Comparison of ENCODE assay signal across 16 cellular contexts in genomic region chr9:35716236-35716635, GRCh38. TPM values are rescaled to one million over a fixed set of nuclear protein-coding genes. Genes with fewer than 3 reads are reported as not detected.
DNase-seq lines count a peak whose midpoint lies in the region; ATAC-seq, FAIRE-seq and TF ChIP-seq lines count a peak whose summit lies in the region.
"Had no signal": no experiment of that assay in that cellular context is flagged by ENCODE, and none has a peak within 500 bp of the region (broad histone marks: within the 10 kb centered on the region; RNA-seq: fewer than 3 reads in every experiment).

No MANE protein-coding gene starts in this region.

- H3K4me1 ChIP-seq in CD4-positive, alpha-beta memory T cell (ENCODE audit: insufficient read depth, low read length) = no peaks in the 10 kb centered on the region
- H3K4me1 ChIP-seq in Loucy (ENCODE audit: insufficient read depth, low read length, poor library complexity, severe bottlenecking) = no peaks in the 10 kb centered on the region
- H3K4me1 ChIP-seq in pancreas = no peaks in the 10 kb centered on the region

- CTCF ChIA-PET in CD4-positive, alpha-beta memory T cell (lab: Charles Lee; ENCODE audit: partially characterized antibody) = interaction anchor here (0.7 to 8.4 kb wide), 6 partner anchors 12 to 166 kb away, joined by 3 to 76 read pairs (median 5); partner anchors contain the start of genes CCDC107 and RMRP

- intact Hi-C loops in CD4-positive, alpha-beta memory T cell (cut with micrococcal nuclease) = no loop called here
- intact Hi-C loops in pancreas (cut with DNase I) = no loop called here

- H3F3A ChIP-seq in Loucy (ENCODE audit: low read depth) = no peaks in the 10 kb centered on the region

- H3K36me3 ChIP-seq in CD4-positive, alpha-beta memory T cell (ENCODE audit: insufficient read depth, low read length) = peaks cover 94% of the 10 kb centered on the region
- H3K36me3 ChIP-seq in Loucy (ENCODE audit: insufficient read depth, low read length) = peaks cover 96% of the 10 kb centered on the region; the same call in 1 of the 2 replicates
- peaks cover 17 to 99% (median 78%) of the 10 kb centered on the region in 3 donors for H3K36me3 ChIP-seq in pancreas

- H3K36me3 Mint-ChIP-seq in CD4-positive, alpha-beta memory T cell = peaks cover 75 to 93% of the 10 kb centered on the region in 2 donors
- H3K36me3 Mint-ChIP-seq in progenitor cell of endocrine pancreas (ENCODE audit: insufficient read depth) = peaks cover 21% of the 10 kb centered on the region

- WGBS in pancreas, 2 donors = 88 to 90% methylated on average over 4 of the region's 4 CpGs

- H3K4me3 Mint-ChIP-seq in CD4-positive, alpha-beta memory T cell = no peak overlapping the region
- H3K4me3 Mint-ChIP-seq in progenitor cell of endocrine pancreas (ENCODE audit: low read depth) = no peak overlapping the region

- no peak overlapping the region for H3K9ac ChIP-seq in Loucy (ENCODE audit: low read depth, low read length, poor library complexity, severe bottlenecking)

- no peak for DNase-seq in CD4-positive, alpha-beta memory T cell
- no peak for DNase-seq in coronary artery (ENCODE audit: low spot score)
- no peak for DNase-seq in pancreas
- DNase-seq in NCI-H187 (lab: John Stamatoyannopoulos, UW) = no peak
- no peak for DNase-seq in progenitor cell of endocrine pancreas (ENCODE audit: low spot score, unreplicated experiment)
- DNase-seq in NCI-H2107 treated with DMSO at 0.1 percent for 48 hours (lab: John Stamatoyannopoulos, UW; ENCODE audit: unreplicated experiment) = no peak
- DNase-seq: COR-L47; mesendoderm; NCI-H1048; NCI-H526 treated with DMSO at 0.1 percent for 48 hours; stimulated activated CD4-positive, alpha-beta T cell treated with anti-CD3 and anti-CD28 coated beads, Interleukin-4, amount 100 ng/mL, for 1 hour; stomach had no signal

- FAIRE-seq in pancreas (lab: Jason Lieb, UNC) = no peak
- FAIRE-seq: TTC549 had no signal

- no peak overlapping the region for H3K4me2 ChIP-seq in Loucy (ENCODE audit: low read depth, low read length, poor library complexity, severe bottlenecking)

- POLR2A ChIA-PET in CD4-positive, alpha-beta memory T cell (lab: Charles Lee; ENCODE audit: partially characterized antibody) = interaction anchor here (0.8 to 1.3 kb wide), 2 partner anchors 12 to 32 kb away, joined by 3 to 6 read pairs; no protein-coding TSS in a partner anchor

- no peaks in the 10 kb centered on the region for H4K20me1 ChIP-seq in Loucy (ENCODE audit: insufficient read depth, low read length, poor library complexity, severe bottlenecking)

- peak overlapping the region in 5 of 7 donors; percentile 15 to 94 (median 52) for H3K27ac Mint-ChIP-seq in CD4-positive, alpha-beta memory T cell
- H3K27ac Mint-ChIP-seq in progenitor cell of endocrine pancreas = no peak overlapping the region

- no peaks in the 10 kb centered on the region for H3K9me2 ChIP-seq in Loucy (replicated peaks; ENCODE audit: low read depth, low read length)

- no peaks in the 10 kb centered on the region for H3K9me3 ChIP-seq in CD4-positive, alpha-beta memory T cell (ENCODE audit: control insufficient read depth in 1 of 2, low read length in 2 of 2)
- H3K9me3 ChIP-seq in Loucy (ENCODE audit: insufficient read depth, low read depth, low read length) = no peaks in the 10 kb centered on the region
- no peaks in the 10 kb centered on the region for H3K9me3 ChIP-seq in pancreas
- H3K9me3 ChIP-seq: stomach had no signal

- no peaks in the 10 kb centered on the region for H3K27me3 ChIP-seq in CD4-positive, alpha-beta memory T cell (ENCODE audit: insufficient read depth, low read length)
- H3K27me3 ChIP-seq in Loucy (ENCODE audit: insufficient read depth, low read length, poor library complexity, severe bottlenecking) (no peaks in the 10 kb centered on the region), pancreas (no peaks in the 10 kb centered on the region)
- H3K27me3 ChIP-seq: stomach had no signal

- no peaks in the 10 kb centered on the region for H3K4me1 Mint-ChIP-seq in CD4-positive, alpha-beta memory T cell
- no peaks in the 10 kb centered on the region for H3K4me1 Mint-ChIP-seq in progenitor cell of endocrine pancreas (ENCODE audit: low read depth)

- peak; percentile 18; the same call in 1 of the 2 replicates for TF ChIP-seq CTCF in Loucy (conservative IDR thresholded peaks at IDR 0.05; ENCODE audit: low read length)
- no peak for TF ChIP-seq CTCF in coronary artery (IDR thresholded peaks at IDR 0.05)
- TF ChIP-seq CTCF in pancreas (IDR thresholded peaks at IDR 0.05) = no peak
- TF ChIP-seq CTCF in progenitor cell of endocrine pancreas (IDR thresholded peaks at IDR 0.05; ENCODE audit: unreplicated experiment) = no peak

- no peaks in the 10 kb centered on the region for H3K79me2 ChIP-seq in Loucy (ENCODE audit: insufficient read depth, low read length)

- no peak overlapping the region for H2AFZ ChIP-seq in Loucy (ENCODE audit: low read length)

- ATAC-seq in pancreas = peak in 3 of 4 donors; percentile 18 to 49 (median 48)
- no peak for ATAC-seq in GM19324 (IDR thresholded peaks at IDR 0.05; ENCODE audit: low FRiP score, unreplicated experiment)

- H3K27ac ChIP-seq in CD4-positive, alpha-beta memory T cell (ENCODE audit: low read depth, low read length) = no peak overlapping the region
- H3K27ac ChIP-seq in coronary artery (peak overlapping the region; percentile 43 to 63), pancreas (no peak overlapping the region)
- H3K27ac ChIP-seq: HL-60 had no signal

- no peak overlapping the region for H3K4me3 ChIP-seq in CD4-positive, alpha-beta memory T cell (ENCODE audit: low read length in 2 of 2)
- H3K4me3 ChIP-seq in Loucy (ENCODE audit: low read length, poor library complexity, severe bottlenecking) (no peak overlapping the region), coronary artery (no peak overlapping the region), pancreas (no peak overlapping the region)
- H3K4me3 ChIP-seq: stomach had no signal

- no peaks in the 10 kb centered on the region for H3K9me3 Mint-ChIP-seq in CD4-positive, alpha-beta memory T cell
- H3K9me3 Mint-ChIP-seq in progenitor cell of endocrine pancreas (ENCODE audit: low read depth) = no peaks in the 10 kb centered on the region

- H3K27me3 Mint-ChIP-seq in CD4-positive, alpha-beta memory T cell = no peaks in the 10 kb centered on the region
- no peaks in the 10 kb centered on the region for H3K27me3 Mint-ChIP-seq in progenitor cell of endocrine pancreas

RNA-seq across cellular contexts. Expression of gene TLN1, which starts 15.8 kb away (rescaled TPM):
- 100 to 1,000 TPM; 294 to 316 TPM for total RNA-seq in CD4-positive, alpha-beta memory T cell
- polyA plus RNA-seq in CD4-positive, alpha-beta memory T cell = 100 to 1,000 TPM in 1 of 2 donors, 10 to 100 TPM in 1; 13.7 to 137 TPM
- total RNA-seq in pancreas (100 to 1,000 TPM in 2 of 6 donors, 10 to 100 TPM in 4; 72.0 to 141 (median 86.6) TPM), progenitor cell of endocrine pancreas (136 and 141 TPM in 2 replicates)
- 10 to 100 TPM; 64.5 to 72.7 TPM for polyA plus RNA-seq in pancreas

RNA-seq across cellular contexts. Expression of gene CREB3, which starts 16.2 kb away (rescaled TPM):
- 10 to 100 TPM; 24.8 to 25.6 TPM for total RNA-seq in CD4-positive, alpha-beta memory T cell
- polyA plus RNA-seq in CD4-positive, alpha-beta memory T cell = 10 to 100 TPM; 45.0 to 59.7 TPM
- total RNA-seq in pancreas = 10 to 100 TPM; 15.7 to 24.3 (median 18.8) TPM
- 10 to 100 TPM; 23.9 to 29.6 TPM for polyA plus RNA-seq in pancreas
- total RNA-seq in progenitor cell of endocrine pancreas = 31.5 and 33.2 TPM in 2 replicates

RNA-seq across cellular contexts. Expression of gene TPM2, which starts 26.5 kb away (rescaled TPM):
- total RNA-seq in CD4-positive, alpha-beta memory T cell = 10 to 100 TPM; 72.6 to 79.6 TPM
- under 1 TPM in 1 of 2 donors, not detected in 1; 0.79 TPM for polyA plus RNA-seq in CD4-positive, alpha-beta memory T cell
- total RNA-seq in pancreas = 10 to 100 TPM; 11.3 to 52.8 (median 22.6) TPM
- 100 to 1,000 TPM; 204 to 227 TPM for polyA plus RNA-seq in pancreas
- total RNA-seq in progenitor cell of endocrine pancreas = 24.3 and 32.4 TPM in 2 replicates

RNA-seq across cellular contexts. Expression of gene GBA2, which starts 32.8 kb away (rescaled TPM):
- 10 to 100 TPM; 61.1 to 66.3 TPM for total RNA-seq in CD4-positive, alpha-beta memory T cell
- 10 to 100 TPM; 16.3 to 27.1 TPM for polyA plus RNA-seq in CD4-positive, alpha-beta memory T cell
- total RNA-seq in pancreas (10 to 100 TPM; 22.0 to 40.6 (median 32.2) TPM), progenitor cell of endocrine pancreas (130 and 138 TPM in 2 replicates)
- 10 to 100 TPM; 69.5 to 91.3 TPM for polyA plus RNA-seq in pancreas

RNA-seq across cellular contexts. Expression of gene RGP1, which starts 32.9 kb away (rescaled TPM):
- 10 to 100 TPM; 31.8 to 33.8 TPM for total RNA-seq in CD4-positive, alpha-beta memory T cell
- polyA plus RNA-seq in CD4-positive, alpha-beta memory T cell = 1 to 10 TPM; 6.1 to 9.9 TPM
- 10 to 100 TPM; 12.7 to 18.3 (median 15.0) TPM for total RNA-seq in pancreas
- polyA plus RNA-seq in pancreas = 1 to 10 TPM; 6.8 to 9.3 TPM
- total RNA-seq in progenitor cell of endocrine pancreas = 37.8 and 40.0 TPM in 2 replicates

Comparison
In these comparisons a context has a peak if more than half of its experiments do, and no peak if none do; other contexts are left out.
1. H3K27ac ChIP-seq: peak in coronary artery (2 of 2); none in CD4-positive, alpha-beta memory T cell (single experiment) and pancreas (0 of 4).